In the genomic region with DNA sequence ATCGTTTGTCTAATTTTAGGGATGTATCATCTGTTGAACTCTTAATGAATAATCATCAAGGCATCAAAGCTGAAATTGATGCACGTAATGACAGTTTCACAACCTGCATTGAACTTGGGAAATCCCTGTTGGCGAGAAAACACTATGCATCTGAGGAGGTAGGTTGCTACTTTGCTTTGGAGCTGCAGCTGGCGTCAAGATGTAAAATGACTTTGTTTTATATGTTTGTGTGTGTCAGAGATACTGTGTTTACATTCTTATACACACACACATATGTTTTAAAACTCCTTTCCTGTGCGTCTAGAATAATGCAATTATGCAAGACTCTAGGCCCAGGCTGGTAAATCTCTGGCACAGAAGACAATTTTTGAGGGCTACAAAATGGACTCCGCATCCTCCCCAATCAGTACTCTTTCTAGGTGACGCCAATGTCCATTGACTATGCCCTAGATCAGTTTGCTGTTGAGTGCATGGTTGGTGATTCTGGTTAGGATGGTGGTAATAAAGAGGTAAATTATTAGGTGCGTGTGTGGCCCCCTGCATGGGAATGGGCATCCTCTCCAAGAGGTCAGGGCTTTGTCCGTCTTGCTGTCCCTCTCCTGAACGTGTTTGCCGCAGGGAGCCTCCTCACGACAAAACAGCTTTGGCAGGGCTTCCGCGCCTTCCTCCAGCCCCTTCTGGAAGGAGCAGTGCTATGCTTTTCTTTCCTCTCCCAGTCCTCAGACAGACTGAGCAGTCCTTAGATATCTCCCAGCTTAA, we compare ENCODE assay signal across 27 cellular contexts.
DNase-seq lines count a peak whose midpoint lies in the region; ATAC-seq, FAIRE-seq and TF ChIP-seq lines count a peak whose summit lies in the region.
"Had no signal": no experiment of that assay in that cellular context is flagged by ENCODE, and none has a peak within 500 bp of the region (broad histone marks: within the 10 kb centered on the region; RNA-seq: fewer than 3 reads in every experiment).

No MANE protein-coding gene starts in this region.

- TF ChIP-seq EP300 in HepG2 (IDR thresholded peaks at IDR 0.05; ENCODE audit: low read depth in 2 of 2, low read length in 2 of 2) (no peak), HepG2 (CRISPR knock-in tag; IDR thresholded peaks at IDR 0.05; ENCODE audit: borderline replicate concordance) (no peak)

- DNase-seq in HepG2 (ENCODE audit: low spot score) (no peak), right lobe of liver (no peak), endothelial cell (ENCODE audit: low spot score) (no peak), COLO668 (lab: John Stamatoyannopoulos, UW; ENCODE audit: unreplicated experiment) (no peak), DMS153 treated with DMSO at 0.1 percent for 48 hours (lab: John Stamatoyannopoulos, UW; ENCODE audit: unreplicated experiment) (no peak)
- no peak for DNase-seq in stimulated activated naive CD4-positive, alpha-beta T cell (lab: John Stamatoyannopoulos, UW)
- DNase-seq: AML-193; CD4-positive, alpha-beta T cell; COR-L47; DMS79; EL; GDM1; GM23248; H9; NCI-H1092; NCI-H1417 treated with DMSO at 0.1 percent for 48 hours; NCI-H1694 treated with DMSO at 0.1 percent for 48 hours; NCI-H2081; NCI-H2227 treated with DMSO at 0.1 percent for 48 hours; NCI-H510A; NCI-H69; SHP77 had no signal

- FAIRE-seq in HepG2 (lab: Jason Lieb, UNC) = no peak

- POLR2A ChIA-PET in HepG2 (lab: Yijun Ruan, JAX) = interaction anchor here (1.0 kb wide), 2 partner anchors 10 to 96 kb away, joined by 3 read pairs; no protein-coding TSS in a partner anchor

- in situ Hi-C loops in HepG2 (cut with HindIII; ENCODE audit: extremely low pct_ligation_motif_present, low pct_unique_long_range_greater_than_20kb) = no loop called here

- no peak overlapping the region for H3K27ac Mint-ChIP-seq in activated T-helper 17 cell treated with anti-CD3 and anti-CD28 coated beads, Interleukin-2, amount 50 U/mL, for 72 hours
- H3K27ac Mint-ChIP-seq in endothelial cell (ENCODE audit: unreplicated experiment) = peak overlapping the region; percentile 58
- H3K27ac Mint-ChIP-seq: CD4-positive, alpha-beta T cell; H9 had no signal

- no peaks in the 10 kb centered on the region for H3K79me2 ChIP-seq in HepG2 (ENCODE audit: insufficient read depth, low read length)

- H3K4me1 Mint-ChIP-seq in activated T-helper 17 cell treated with anti-CD3 and anti-CD28 coated beads, Interleukin-2, amount 50 U/mL, for 72 hours = peaks cover 9% of the 10 kb centered on the region
- peaks cover 35% of the 10 kb centered on the region for H3K4me1 Mint-ChIP-seq in endothelial cell (ENCODE audit: unreplicated experiment)
- H3K4me1 Mint-ChIP-seq: H9 had no signal

- no peak overlapping the region for H3K9ac ChIP-seq in HepG2 (ENCODE audit: insufficient read depth, low read depth, low read length)
- H3K9ac ChIP-seq: BLaER1 treated with 17β-estradiol and CSF1 and Interleukin-3, amounts not matched to agents 10 nM and 100 nM; GM23248 had no signal

- no peak overlapping the region for H3K4me3 Mint-ChIP-seq in activated T-helper 17 cell treated with anti-CD3 and anti-CD28 coated beads, Interleukin-2, amount 50 U/mL, for 72 hours
- peak overlapping the region; percentile 63 for H3K4me3 Mint-ChIP-seq in endothelial cell (ENCODE audit: unreplicated experiment)
- H3K4me3 Mint-ChIP-seq: CD4-positive, alpha-beta T cell; H9 had no signal

- no peaks in the 10 kb centered on the region for H3K9me3 Mint-ChIP-seq in activated T-helper 17 cell treated with anti-CD3 and anti-CD28 coated beads, Interleukin-2, amount 50 U/mL, for 72 hours
- no peaks in the 10 kb centered on the region for H3K9me3 Mint-ChIP-seq in endothelial cell (ENCODE audit: unreplicated experiment)
- H3K9me3 Mint-ChIP-seq: CD4-positive, alpha-beta T cell; H9 had no signal

- H3K4me1 ChIP-seq in HepG2 (ENCODE audit: insufficient read depth, low read length) = no peaks in the 10 kb centered on the region
- no peaks in the 10 kb centered on the region for H3K4me1 ChIP-seq in right lobe of liver
- H3K4me1 ChIP-seq: BLaER1 treated with 17β-estradiol and CSF1 and Interleukin-3, amounts not matched to agents 10 nM and 100 nM had no signal

- H2AFZ ChIP-seq in HepG2 (ENCODE audit: low read length) = no peak overlapping the region
- H2AFZ ChIP-seq: GM23248 had no signal

- CTCF ChIA-PET in HepG2 (lab: Yijun Ruan, JAX; ENCODE audit: low intra/inter-chr PET ratio, low total read pairs) = no interaction called here

- H3K27me3 Mint-ChIP-seq in activated T-helper 17 cell treated with anti-CD3 and anti-CD28 coated beads, Interleukin-2, amount 50 U/mL, for 72 hours = no peaks in the 10 kb centered on the region
- H3K27me3 Mint-ChIP-seq in endothelial cell (ENCODE audit: unreplicated experiment) = peaks cover 47% of the 10 kb centered on the region
- H3K27me3 Mint-ChIP-seq: CD4-positive, alpha-beta T cell had no signal

- TF ChIP-seq RAD21 in HepG2 (CRISPR knock-in tag; IDR thresholded peaks at IDR 0.05) = no peak

- ATAC-seq in HepG2 (no peak), right lobe of liver (no peak), HG02938 (IDR thresholded peaks at IDR 0.05; ENCODE audit: unreplicated experiment) (no peak)
- ATAC-seq in activated T-helper 17 cell treated with anti-CD3 and anti-CD28 coated beads, Interleukin-2, amount 50 U/mL, for 72 hours (replicated peaks) = peak; percentile 32
- ATAC-seq: Panc1 had no signal

- intact Hi-C loops in HepG2 (cut with micrococcal nuclease; ENCODE audit: unreplicated experiment) = no loop called here
- intact Hi-C loops in right lobe of liver (cut with DNase I) = no loop called here

- peaks cover 4% of the 10 kb centered on the region; the same call in 1 of the 2 replicates for H4K20me1 ChIP-seq in HepG2 (ENCODE audit: insufficient read depth, low read length)

- H3K27ac ChIP-seq in HepG2 (ENCODE audit: extremely low read length, insufficient read depth, low read length) (no peak overlapping the region), right lobe of liver (no peak overlapping the region)
- H3K27ac ChIP-seq: BLaER1 treated with 17β-estradiol and CSF1 and Interleukin-3, amounts not matched to agents 10 nM and 100 nM; GM23248; RWPE1 had no signal

- TF ChIP-seq POLR2A in HepG2 (IDR thresholded peaks at IDR 0.05; ENCODE audit: insufficient read depth in 1 of 2, low read depth in 2 of 2, low read length in 2 of 2) = no peak
- TF ChIP-seq POLR2A in right lobe of liver (IDR thresholded peaks at IDR 0.05) = no peak

- peaks cover 97% of the 10 kb centered on the region for H3K36me3 Mint-ChIP-seq in activated T-helper 17 cell treated with anti-CD3 and anti-CD28 coated beads, Interleukin-2, amount 50 U/mL, for 72 hours (ENCODE audit: low read depth)
- H3K36me3 Mint-ChIP-seq in endothelial cell (ENCODE audit: low read depth, unreplicated experiment) = peaks cover 92% of the 10 kb centered on the region

- no peaks in the 10 kb centered on the region for H3K27me3 ChIP-seq in HepG2 (ENCODE audit: control insufficient read depth in 1 of 2, insufficient read depth in 2 of 2, low read length in 2 of 2)
- no peaks in the 10 kb centered on the region for H3K27me3 ChIP-seq in right lobe of liver
- H3K27me3 ChIP-seq: BLaER1 treated with 17β-estradiol and CSF1 and Interleukin-3, amounts not matched to agents 10 nM and 100 nM had no signal

- H3K9me3 ChIP-seq in HepG2 (ENCODE audit: low read length) = no peaks in the 10 kb centered on the region
- H3K9me3 ChIP-seq in right lobe of liver = no peaks in the 10 kb centered on the region
- H3K9me3 ChIP-seq: BLaER1 treated with 17β-estradiol and CSF1 and Interleukin-3, amounts not matched to agents 10 nM and 100 nM had no signal

- BruUV-seq in HepG2 (replicated peaks; lab: Mats Ljungman, UMichigan) = no TSS peak

- H3K4me3 ChIP-seq in HepG2 (replicated peaks in 1 of 3; ENCODE audit: insufficient read depth in 1 of 3, low read depth in 2 of 3, low read length in 3 of 3) (no peak overlapping the region), right lobe of liver (no peak overlapping the region)
- H3K4me3 ChIP-seq: BLaER1 treated with 17β-estradiol and CSF1 and Interleukin-3, amounts not matched to agents 10 nM and 100 nM; GM23248 had no signal

- WGBS in HepG2 (ENCODE audit: low lambda C conversion rate) = 97% methylated on average over 14 of the region's 14 CpGs
- WGBS in right lobe of liver (ENCODE audit: insufficient coverage, low coverage, low lambda C conversion rate, missing lambda C conversion rate) = 78% methylated on average over 14 of the region's 14 CpGs

- no peak overlapping the region for H3K4me2 ChIP-seq in HepG2 (ENCODE audit: low read depth, low read length)
- H3K4me2 ChIP-seq: BLaER1 treated with 17β-estradiol and CSF1 and Interleukin-3, amounts not matched to agents 10 nM and 100 nM had no signal

- TF ChIP-seq CTCF in HepG2 (CRISPR knock-in tag; IDR thresholded peaks at IDR 0.05) (no peak), right lobe of liver (IDR thresholded peaks at IDR 0.05) (no peak), endothelial cell (IDR thresholded peaks at IDR 0.05; ENCODE audit: unreplicated experiment) (no peak)

- H3K36me3 ChIP-seq in HepG2 (replicated peaks in 1 of 2; ENCODE audit: control insufficient read depth in 1 of 2, insufficient read depth in 2 of 2, low read length in 2 of 2) = peaks cover 55 to 99% of the 10 kb centered on the region in 2 experiments
- peaks cover 17 to 95% (median 63%) of the 10 kb centered on the region in 4 donors for H3K36me3 ChIP-seq in right lobe of liver

TF ChIP-seq in HepG2, 621 proteins besides CTCF, POLR2A, EP300 and RAD21 (continues in another document):
- TF ChIP-seq, protein P1, sequence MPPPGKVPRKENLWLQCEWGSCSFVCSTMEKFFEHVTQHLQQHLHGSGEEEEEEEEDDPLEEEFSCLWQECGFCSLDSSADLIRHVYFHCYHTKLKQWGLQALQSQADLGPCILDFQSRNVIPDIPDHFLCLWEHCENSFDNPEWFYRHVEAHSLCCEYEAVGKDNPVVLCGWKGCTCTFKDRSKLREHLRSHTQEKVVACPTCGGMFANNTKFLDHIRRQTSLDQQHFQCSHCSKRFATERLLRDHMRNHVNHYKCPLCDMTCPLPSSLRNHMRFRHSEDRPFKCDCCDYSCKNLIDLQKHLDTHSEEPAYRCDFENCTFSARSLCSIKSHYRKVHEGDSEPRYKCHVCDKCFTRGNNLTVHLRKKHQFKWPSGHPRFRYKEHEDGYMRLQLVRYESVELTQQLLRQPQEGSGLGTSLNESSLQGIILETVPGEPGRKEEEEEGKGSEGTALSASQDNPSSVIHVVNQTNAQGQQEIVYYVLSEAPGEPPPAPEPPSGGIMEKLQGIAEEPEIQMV (CRISPR knock-in tag; IDR thresholded peaks at IDR 0.05; ENCODE audit: low read depth) = no peak
- 0 out of 2 replicates have a peak, but pooled peaks have one; percentile 22 for TF ChIP-seq PAF1 (CRISPR knock-in tag; IDR thresholded peaks at IDR 0.05)
- no peak for TF ChIP-seq ZNF12 (CRISPR knock-in tag; IDR thresholded peaks at IDR 0.05)
- TF ChIP-seq TOPORS (CRISPR knock-in tag; IDR thresholded peaks at IDR 0.05) = no peak
- TF ChIP-seq ZFP82 (CRISPR knock-in tag; IDR thresholded peaks at IDR 0.05; ENCODE audit: borderline replicate concordance) = no peak
- peak; percentile 35 for TF ChIP-seq POLR2G (IDR thresholded peaks at IDR 0.05; ENCODE audit: low read depth, low read length)
- TF ChIP-seq AGO2 (optimal IDR thresholded peaks at IDR 0.05; ENCODE audit: low read depth, low read length) = peak; percentile 55
- no peak for TF ChIP-seq ZSCAN22 (CRISPR knock-in tag; IDR thresholded peaks at IDR 0.05)
